1 cellular context compared by ENCODE assay signal in genomic region chr5:76732405-76733048, GRCh38.
TF ChIP-seq lines count a peak whose summit lies in the region.

No MANE protein-coding gene starts in this region.

TF ChIP-seq in GM12878, 131 proteins besides CTCF, POLR2A, EP300 and RAD21 (continues in another document):
- TF ChIP-seq ZNF687 (IDR thresholded peaks at IDR 0.05) (peak; percentile 88), SMAD1 (IDR thresholded peaks at IDR 0.05; ENCODE audit: low read depth, partially characterized antibody) (no peak), ZNF592 (IDR thresholded peaks at IDR 0.05) (peak; percentile 97), ZBTB40 (IDR thresholded peaks at IDR 0.05; ENCODE audit: borderline replicate concordance) (no peak), CUX1 (IDR thresholded peaks at IDR 0.05; ENCODE audit: insufficient replicate concordance, low read depth, low read length) (no peak), POU2F2 (IDR thresholded peaks at IDR 0.05; ENCODE audit: borderline replicate concordance, low read depth, low read length) (no peak), ZNF217 (IDR thresholded peaks at IDR 0.05) (no peak), HDGF (IDR thresholded peaks at IDR 0.05) (peak; percentile 82; the same call in 1 of the 2 replicates), NR2C1 (IDR thresholded peaks at IDR 0.05) (no peak), CEBPB (IDR thresholded peaks at IDR 0.05; ENCODE audit: borderline replicate concordance in 1 of 2, low read depth in 2 of 2, low read length in 2 of 2) (no peak), SMC3 (IDR thresholded peaks at IDR 0.05; ENCODE audit: borderline replicate concordance, low read length) (no peak), ZBTB4 (CRISPR knock-in tag; IDR thresholded peaks at IDR 0.05) (peak; percentile 73; the same call in 1 of the 2 replicates), NRF1 (conservative IDR thresholded peaks at IDR 0.05; ENCODE audit: low read depth, low read length) (no peak), CEBPZ (IDR thresholded peaks at IDR 0.05; ENCODE audit: low read depth, low read length) (no peak), SPI1 (IDR thresholded peaks at IDR 0.05; ENCODE audit: borderline replicate concordance, insufficient read depth, low read depth, low read length) (no peak), PRDM15 (CRISPR knock-in tag; IDR thresholded peaks at IDR 0.05) (peak; percentile 78), HDAC2 (IDR thresholded peaks at IDR 0.05) (no peak), BMI1 (IDR thresholded peaks at IDR 0.05; ENCODE audit: borderline replicate concordance) (no peak)
